Comparison of ENCODE assay signal across 1 cellular context in the genomic region with DNA sequence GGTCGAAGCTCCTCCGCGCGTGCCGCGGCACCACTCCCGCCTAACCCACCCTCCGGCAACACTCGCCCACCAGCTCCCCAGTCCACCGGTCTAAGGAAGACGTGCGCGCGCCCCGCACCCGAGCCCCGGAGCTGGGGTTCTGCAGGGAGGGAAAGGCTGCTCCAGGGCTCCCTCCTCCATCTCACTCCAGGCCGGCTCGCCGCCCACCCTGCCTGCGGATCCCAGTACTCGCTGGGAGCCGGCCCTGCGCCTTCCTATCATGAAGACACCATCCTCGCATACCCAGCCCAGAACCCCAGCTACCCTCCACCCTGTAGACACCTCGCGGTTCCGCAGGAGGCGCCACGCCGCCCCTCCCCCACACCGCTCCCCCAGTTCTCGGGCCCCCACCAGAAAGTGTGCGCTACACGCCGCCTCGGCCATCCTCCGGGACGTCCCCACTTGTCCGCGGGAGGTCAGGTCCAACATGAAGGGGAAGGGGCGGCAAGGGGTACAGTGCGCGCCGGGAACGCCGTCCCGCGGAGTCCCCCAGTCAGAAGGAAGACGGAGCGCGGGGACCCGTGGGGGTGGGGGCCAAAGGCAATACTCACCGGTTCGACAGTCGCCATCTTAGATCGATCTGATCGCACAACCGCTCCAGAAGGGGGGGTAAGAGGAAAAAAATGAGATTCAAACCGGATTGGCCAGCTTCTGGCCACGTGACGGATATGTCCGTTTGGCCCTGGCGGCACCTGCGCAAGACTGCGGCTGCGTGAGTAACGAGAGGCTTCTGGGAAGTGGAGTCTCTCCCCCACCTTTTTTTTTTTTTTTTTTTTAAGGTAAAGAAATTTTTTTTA.
TF ChIP-seq lines count a peak whose summit lies in the region.

TSS of gene EIF4E (minus strand) at position 629 of the 836 bp plus-strand sequence. CDS start at position 608, 21 bp downstream.

TF ChIP-seq in H1, 55 proteins besides CTCF, POLR2A, EP300 and RAD21 (continued from another document):
- TF ChIP-seq, protein P1, sequence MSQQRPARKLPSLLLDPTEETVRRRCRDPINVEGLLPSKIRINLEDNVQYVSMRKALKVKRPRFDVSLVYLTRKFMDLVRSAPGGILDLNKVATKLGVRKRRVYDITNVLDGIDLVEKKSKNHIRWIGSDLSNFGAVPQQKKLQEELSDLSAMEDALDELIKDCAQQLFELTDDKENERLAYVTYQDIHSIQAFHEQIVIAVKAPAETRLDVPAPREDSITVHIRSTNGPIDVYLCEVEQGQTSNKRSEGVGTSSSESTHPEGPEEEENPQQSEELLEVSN (IDR thresholded peaks at IDR 0.05): peak; percentile 25; the same call in 1 of the 2 replicates
- TF ChIP-seq CTBP2 (IDR thresholded peaks at IDR 0.05; ENCODE audit: borderline replicate concordance, insufficient read depth, insufficient read length, low read length) (no peak), JUN (IDR thresholded peaks at IDR 0.05; ENCODE audit: low read depth, low read length) (no peak), POLR2AphosphoS5 (IDR thresholded peaks at IDR 0.05; ENCODE audit: low read depth, low read length) (peak; percentile 69), PHF8 (conservative IDR thresholded peaks at IDR 0.05; ENCODE audit: low read depth, low read length) (peak; percentile 80), POU5F1 (IDR thresholded peaks at IDR 0.05; ENCODE audit: low read depth, low read length) (no peak), YY1 (IDR thresholded peaks at IDR 0.05; ENCODE audit: low read depth, low read length) (peak; percentile 95), RXRA (IDR thresholded peaks at IDR 0.05; ENCODE audit: insufficient read depth, low read depth, low read length) (no peak), SIN3A (conservative IDR thresholded peaks at IDR 0.05 in 1 of 2, IDR thresholded peaks at IDR 0.05 in 1 of 2; ENCODE audit: low read depth in 1 of 2, low read length in 2 of 2) (peak in 1 of 2 experiments; percentile 38; a peak in 2 of 4 replicates), ASH2L (IDR thresholded peaks at IDR 0.05; ENCODE audit: low read length) (peak; percentile 98), NRF1 (IDR thresholded peaks at IDR 0.05; ENCODE audit: low read depth, low read length) (peak; percentile 86), ATF3 (IDR thresholded peaks at IDR 0.05; ENCODE audit: insufficient read depth, low read depth, low read length) (peak; percentile 94), CHD1 (IDR thresholded peaks at IDR 0.05; ENCODE audit: low read depth, low read length) (no peak), KDM5A (IDR thresholded peaks at IDR 0.05; ENCODE audit: low read length) (no peak), SUZ12 (IDR thresholded peaks at IDR 0.05; ENCODE audit: low read length) (no peak), KDM4A (IDR thresholded peaks at IDR 0.05; ENCODE audit: low read depth, low read length, severe bottlenecking) (peak; percentile 57), SP4 (IDR thresholded peaks at IDR 0.05; ENCODE audit: low read length) (peak; percentile 33; the same call in 1 of the 2 replicates), SP2 (IDR thresholded peaks at IDR 0.05; ENCODE audit: low read length) (no peak), SP1 (IDR thresholded peaks at IDR 0.05; ENCODE audit: low read depth, low read length) (0 out of 2 replicates have a peak, but pooled peaks have one; percentile 42), SIX5 (IDR thresholded peaks at IDR 0.05; ENCODE audit: low read depth, low read length) (peak; percentile 45; the same call in 1 of the 2 replicates), TAF7 (optimal IDR thresholded peaks at IDR 0.05; ENCODE audit: borderline replicate concordance, low read depth, low read length) (peak; percentile 50), CBX8 (IDR thresholded peaks at IDR 0.05; ENCODE audit: borderline replicate concordance, low read depth, low read length) (no peak), GABPA (IDR thresholded peaks at IDR 0.05; ENCODE audit: borderline replicate concordance, insufficient read depth, low read length) (no peak)
